13 cellular contexts compared by ENCODE assay signal in the genomic region with DNA sequence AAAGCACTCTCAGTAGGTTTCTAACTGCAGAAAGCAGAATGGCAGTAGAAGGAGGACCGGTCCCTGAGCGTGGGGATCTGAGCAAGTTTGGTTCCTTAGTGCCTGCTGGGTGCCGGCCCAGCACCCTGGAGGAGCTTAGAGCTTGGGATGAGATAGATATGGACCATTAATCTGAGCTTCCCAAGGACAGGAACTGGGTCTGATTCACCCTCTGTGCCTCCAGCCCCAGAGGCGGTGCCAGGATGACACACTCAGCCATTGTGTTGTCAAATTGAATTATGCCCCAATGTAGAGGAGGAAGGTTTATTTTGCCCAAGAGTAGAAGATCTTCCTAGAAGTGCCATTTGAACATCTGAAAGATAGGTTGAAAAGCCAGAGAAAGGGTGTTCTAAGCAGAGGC. TPM values are rescaled to one million over a fixed set of nuclear protein-coding genes. Genes with fewer than 3 reads are reported as not detected.
A peak's percentile ranks its signal among the peaks of the same experiment; 100 is the strongest.
DNase-seq lines count a peak whose midpoint lies in the region; ATAC-seq and TF ChIP-seq lines count a peak whose summit lies in the region.
"Had no signal": no experiment of that assay in that cellular context is flagged by ENCODE, and none has a peak within 500 bp of the region (broad histone marks: within the 10 kb centered on the region; RNA-seq: fewer than 3 reads in every experiment).

No MANE protein-coding gene starts in this region.

- H3K9ac ChIP-seq in IMR-90 (ENCODE audit: low read depth, low read length) (no peak overlapping the region), mammary epithelial cell (ENCODE audit: insufficient read depth, low read length) (no peak overlapping the region), mesenchymal stem cell (ENCODE audit: low read length) (peak overlapping the region; percentile 15)

- H3K18ac ChIP-seq in IMR-90 (ENCODE audit: low read depth, low read length), result peak overlapping the region; percentile 33; the same call in 1 of the 2 replicates
- peak overlapping the region; percentile 1 to 54 for H3K18ac ChIP-seq in mesenchymal stem cell (ENCODE audit: low read depth in 1 of 2, low read length in 2 of 2)

- no peak for TF ChIP-seq RAD21 in IMR-90 (IDR thresholded peaks at IDR 0.05; ENCODE audit: low read length)

- H2BK120ac ChIP-seq in IMR-90 (ENCODE audit: low read depth, low read length) (no peak overlapping the region; the same call in 1 of the 2 replicates), mesenchymal stem cell (ENCODE audit: low read depth, low read length) (peak overlapping the region; percentile 83)

- H4K5ac ChIP-seq in IMR-90 (ENCODE audit: low read depth, low read length), result peak overlapping the region; percentile 43; the same call in 1 of the 2 replicates

- H3K4me3 ChIP-seq in AG10803 (ENCODE audit: low read length), result no peak overlapping the region
- H3K4me3 ChIP-seq in IMR-90 (ENCODE audit: insufficient read depth, low read depth, low read length), result no peak overlapping the region
- H3K4me3 ChIP-seq in mammary epithelial cell (replicated peaks in 1 of 3; ENCODE audit: insufficient read depth in 1 of 3, low read depth in 2 of 3, low read length in 3 of 3), result no peak overlapping the region
- H3K4me3 ChIP-seq in mesenchymal stem cell (ENCODE audit: insufficient read depth in 1 of 2, low read depth in 1 of 2, low read length in 2 of 2), result peak overlapping the region in 1 of 2 experiments; percentile 39
- H3K4me3 ChIP-seq: testis had no signal

- H3K36me3 ChIP-seq in IMR-90 (ENCODE audit: control insufficient read depth, insufficient read depth, low read length) (peaks cover 19% of the 10 kb centered on the region), mammary epithelial cell (ENCODE audit: insufficient read depth, low read length) (peaks cover 2% of the 10 kb centered on the region), mesenchymal stem cell (ENCODE audit: control insufficient read depth in 1 of 2, insufficient read depth in 2 of 2, low read depth in 1 of 2, low read length in 2 of 2) (peaks cover 0 to 21% of the 10 kb centered on the region in 2 experiments)

- H3K79me1 ChIP-seq in IMR-90 (ENCODE audit: low read depth in 1 of 2, low read length in 2 of 2) (peaks cover 17 to 58% of the 10 kb centered on the region in 2 experiments; a peak in 3 of 4 replicates), mesenchymal stem cell (replicated peaks; ENCODE audit: low read length, poor library complexity, severe bottlenecking) (peaks cover 2% of the 10 kb centered on the region)

- DNase-seq in AG10803 (ENCODE audit: low read depth), result peak; percentile 82
- DNase-seq in IMR-90, result peak; percentile 73
- DNase-seq in mammary epithelial cell, result peak; percentile 74
- peak; percentile 82 for DNase-seq in mesenchymal stem cell
- DNase-seq in stimulated activated CD4-positive, alpha-beta T cell treated with anti-CD3 and anti-CD28 coated beads, Interleukin-4, amount 100 ng/mL, for 1 hour, result no peak
- DNase-seq in D341Med (ENCODE audit: low spot score), result no peak
- DNase-seq: activated CD8-positive, alpha-beta T cell treated with anti-CD3 and anti-CD28 coated beads, Interleukin-2, amount 10 ng/mL, durations not matched to agents 7 days and 5 days; DMS 273 treated with DMSO at 0.1 percent for 48 hours; MV-4-11; testis had no signal

- peak overlapping the region in 1 of 2 experiments; percentile 49; a peak in 1 of 4 replicates for H4K8ac ChIP-seq in IMR-90 (ENCODE audit: low read depth in 2 of 2, low read length in 2 of 2)
- peak overlapping the region; percentile 91 for H4K8ac ChIP-seq in mesenchymal stem cell (ENCODE audit: low read length)

- H2AK9ac ChIP-seq in IMR-90 (replicated peaks; ENCODE audit: low read depth, low read length, poor library complexity), result no peak overlapping the region

- CTCF ChIA-PET in IMR-90 (lab: Yijun Ruan, JAX) (no interaction called here), mammary epithelial cell (lab: Charles Lee; ENCODE audit: low non-redundant PET) (interaction anchor here (0.5 kb wide), 1 partner anchor 17 kb away, joined by 4 read pairs; no protein-coding TSS in a partner anchor)

- H3K27me3 ChIP-seq in IMR-90 (ENCODE audit: control insufficient read depth, insufficient read depth, low read length) (no peaks in the 10 kb centered on the region), mammary epithelial cell (ENCODE audit: insufficient read depth, low read length) (no peaks in the 10 kb centered on the region), mesenchymal stem cell (ENCODE audit: control insufficient read depth in 1 of 2, insufficient read depth in 1 of 2, low read length in 2 of 2) (no peaks in the 10 kb centered on the region)
- H3K27me3 ChIP-seq: testis had no signal

- H2AFZ ChIP-seq in IMR-90 (replicated peaks; ENCODE audit: low read length, poor library complexity) (no peak overlapping the region), mammary epithelial cell (ENCODE audit: low read depth, low read length) (no peak overlapping the region), mesenchymal stem cell (ENCODE audit: low read depth, low read length) (no peak overlapping the region)

- peak overlapping the region in 1 of 2 experiments; percentile 2 for H2BK12ac ChIP-seq in mesenchymal stem cell (ENCODE audit: low read length in 2 of 2)

- H2BK20ac ChIP-seq in IMR-90 (ENCODE audit: low read depth, low read length), result no peak overlapping the region

- H3K14ac ChIP-seq in IMR-90 (replicated peaks; ENCODE audit: low read depth, low read length), result no peak overlapping the region; the same call in 1 of the 2 replicates
- no peak overlapping the region for H3K14ac ChIP-seq in mesenchymal stem cell (ENCODE audit: low read length in 2 of 2)

- H2BK15ac ChIP-seq in IMR-90 (ENCODE audit: low read depth, low read length) (no peak overlapping the region), mesenchymal stem cell (ENCODE audit: low read depth, poor library complexity, severe bottlenecking) (no peak overlapping the region)

- H3K4me1 ChIP-seq in IMR-90 (ENCODE audit: control insufficient read depth, insufficient read depth, low read length), result peaks cover 23% of the 10 kb centered on the region
- peaks cover 31% of the 10 kb centered on the region for H3K4me1 ChIP-seq in mammary epithelial cell (ENCODE audit: insufficient read depth, low read length)
- H3K4me1 ChIP-seq in mesenchymal stem cell (ENCODE audit: control insufficient read depth, insufficient read depth, low read depth, low read length), result peaks cover 37% of the 10 kb centered on the region

- dilution Hi-C loops in IMR-90 (cut with HindIII; ENCODE audit: low sequenced_read_pairs, unreplicated experiment) (no loop called here), mammary epithelial cell (cut with HindIII; ENCODE audit: low sequenced_read_pairs) (loop anchor here (5.0 to 10.0 kb wide), 2 partner anchors 33 to 101 kb away; a partner anchor contains a TSS)

- TF ChIP-seq CTCF in AG10803 (conservative IDR thresholded peaks at IDR 0.05; ENCODE audit: low read length), result no peak
- TF ChIP-seq CTCF in IMR-90 (conservative IDR thresholded peaks at IDR 0.05; ENCODE audit: low read depth, low read length), result no peak
- no peak for TF ChIP-seq CTCF in mammary epithelial cell (conservative IDR thresholded peaks at IDR 0.05 in 1 of 2, IDR thresholded peaks at IDR 0.05 in 1 of 2; ENCODE audit: extremely low read depth in 1 of 2, insufficient read depth in 1 of 2, low read depth in 1 of 2, low read length in 2 of 2)

- peaks cover 53% of the 10 kb centered on the region for H4K20me1 ChIP-seq in IMR-90 (ENCODE audit: insufficient read depth, low read length)
- no peaks in the 10 kb centered on the region for H4K20me1 ChIP-seq in mammary epithelial cell (ENCODE audit: insufficient read depth, low read length)

- ATAC-seq in IMR-90 (ENCODE audit: low read depth), result peak; percentile 35
- ATAC-seq in HG03565 (IDR thresholded peaks at IDR 0.05; ENCODE audit: unreplicated experiment), result no peak
- no peak for ATAC-seq in GM21381 (IDR thresholded peaks at IDR 0.05; ENCODE audit: unreplicated experiment)
- ATAC-seq: activated CD8-positive, alpha-beta T cell treated with anti-CD3 and anti-CD28 coated beads, Interleukin-2, amount 10 ng/mL, durations not matched to agents 7 days and 5 days; left lobe of liver had no signal

- POLR2A ChIA-PET in IMR-90 (lab: Charles Lee; ENCODE audit: unreplicated experiment), result no interaction called here

- WGBS in IMR-90 (ENCODE audit: extremely low coverage in 2 of 2, insufficient read length in 1 of 2), 2 experiments, result 100% methylated on average over 1 of the region's 4 CpGs; no CpG with 5 or more reads in 1 of the 2 experiments
- 77% methylated on average over 4 of the region's 4 CpGs for whole genome bisulfite sequencing in mammary epithelial cell (ENCODE audit: low coverage, missing lambda C conversion rate)
- WGBS in mesenchymal stem cell, result 54% methylated on average over 4 of the region's 4 CpGs

- in situ Hi-C loops in IMR-90 (cut with MboI; ENCODE audit: low sequenced_read_pairs), result no loop called here
- in situ Hi-C loops in mammary epithelial cell (cut with MboI; ENCODE audit: low sequenced_read_pairs in 2 of 2), result no loop called here

- intact Hi-C loops in IMR-90 (cut with micrococcal nuclease), result no loop called here
- intact Hi-C loops in mammary epithelial cell (cut with micrococcal nuclease), result no loop called here

- H3K27ac ChIP-seq in IMR-90 (ENCODE audit: insufficient read depth, low read length), result peak overlapping the region; percentile 34
- no peak overlapping the region for H3K27ac ChIP-seq in mammary epithelial cell (ENCODE audit: insufficient read depth, low read depth, low read length)
- peak overlapping the region; percentile 80 for H3K27ac ChIP-seq in mesenchymal stem cell (ENCODE audit: low read length, poor library complexity, severe bottlenecking)

- TF ChIP-seq POLR2A in IMR-90 (IDR thresholded peaks at IDR 0.05; ENCODE audit: low read depth, low read length), result no peak

- H3K56ac ChIP-seq in IMR-90 (ENCODE audit: extremely low read depth, insufficient read depth, low read length), result no peak overlapping the region

- H3K9me3 ChIP-seq in IMR-90 (ENCODE audit: control insufficient read depth, insufficient read depth, low read length) (no peaks in the 10 kb centered on the region), mammary epithelial cell (replicated peaks; ENCODE audit: insufficient read depth, low read length) (no peaks in the 10 kb centered on the region), mesenchymal stem cell (ENCODE audit: control insufficient read depth, low read length) (no peaks in the 10 kb centered on the region)
- H3K9me3 ChIP-seq: testis had no signal

- H2AK5ac ChIP-seq in IMR-90 (ENCODE audit: low read depth, low read length) (peak overlapping the region; percentile 35; the same call in 1 of the 2 replicates), mesenchymal stem cell (ENCODE audit: low read length, severe bottlenecking) (peak overlapping the region; percentile 57)

- H4K91ac ChIP-seq in IMR-90 (ENCODE audit: insufficient read depth, low read depth, low read length) (peak overlapping the region; percentile 61; the same call in 1 of the 2 replicates), mesenchymal stem cell (ENCODE audit: low read length) (peak overlapping the region; percentile 39)

- H3K4ac ChIP-seq in IMR-90 (ENCODE audit: low read depth, low read length) (peak overlapping the region; percentile 34), mesenchymal stem cell (ENCODE audit: low read depth in 1 of 2, low read length in 2 of 2) (peak overlapping the region; percentile 2 to 30)

- H3K4me2 ChIP-seq in IMR-90 (ENCODE audit: low read depth, low read length) (peak overlapping the region; percentile 64), mammary epithelial cell (ENCODE audit: insufficient read depth, low read depth, low read length) (peak overlapping the region; percentile 22), mesenchymal stem cell (ENCODE audit: low read length, poor library complexity, severe bottlenecking) (peak overlapping the region; percentile 35)

- H3K23ac ChIP-seq in IMR-90 (ENCODE audit: low read depth, low read length), result peak overlapping the region; percentile 67; the same call in 1 of the 2 replicates
- peak overlapping the region in 1 of 2 experiments; percentile 27 for H3K23ac ChIP-seq in mesenchymal stem cell (ENCODE audit: low read length in 2 of 2)

- BruUV-seq in IMR-90 (replicated peaks; lab: Mats Ljungman, UMichigan) (no TSS peak), mammary epithelial cell (replicated peaks; lab: Mats Ljungman, UMichigan) (no TSS peak)

- H2BK5ac ChIP-seq in IMR-90 (ENCODE audit: low read depth, low read length, poor library complexity, severe bottlenecking), result peak overlapping the region; percentile 43
- no peak overlapping the region for H2BK5ac ChIP-seq in mesenchymal stem cell (ENCODE audit: low read depth, low read length, poor library complexity, severe bottlenecking)

- H3K9me1 ChIP-seq in IMR-90 (ENCODE audit: insufficient read depth, low read length), result peaks cover 18% of the 10 kb centered on the region

- H3K79me2 ChIP-seq in mammary epithelial cell (ENCODE audit: insufficient read depth, low read length), result peaks cover 92% of the 10 kb centered on the region

RNA-seq across cellular contexts. Expression of a gene that starts 4.3 kb away (rescaled TPM):
- 35.6 and 37.6 TPM in 2 replicates for total RNA-seq in IMR-90 (2012; rRNA removed)
- polyA plus RNA-seq in IMR-90 (2012; rRNA removed), result 72.3 and 81.6 TPM in 2 replicates
- 45.0 and 67.7 TPM in 2 replicates for polyA plus RNA-seq in IMR-90 (2012; cell fraction: cytosol; rRNA removed)
- polyA plus RNA-seq in IMR-90 (2012; cell fraction: nucleus; rRNA removed; ENCODE audit: low replicate concordance), result 104 and 165 TPM in 2 replicates
- total RNA-seq in mammary epithelial cell, result 10 to 100 TPM; 30.0 to 62.9 TPM
- polyA plus RNA-seq in mammary epithelial cell, result 26.3 TPM
- 39.8 TPM for polyA minus RNA-seq in mammary epithelial cell
- 47.1 TPM for polyA plus RNA-seq in mesenchymal stem cell (2013, experiment 1 of 2)
- polyA plus RNA-seq in mesenchymal stem cell (2013, experiment 2 of 2), result 47.2 TPM

RNA-seq across cellular contexts. Expression of a gene that starts 19.7 kb away (rescaled TPM):
- total RNA-seq in IMR-90 (2012; rRNA removed) (71.2 and 74.4 TPM in 2 replicates), mammary epithelial cell (100 to 1,000 TPM in 1 of 2 donors, 10 to 100 TPM in 1; 47.8 to 127 TPM)
- polyA plus RNA-seq in IMR-90 (2012; rRNA removed) (148 and 165 TPM in 2 replicates), mammary epithelial cell (145 TPM)
- 129 and 158 TPM in 2 replicates for polyA plus RNA-seq in IMR-90 (2012; cell fraction: cytosol; rRNA removed)
- 168 and 358 TPM in 2 replicates for polyA plus RNA-seq in IMR-90 (2012; cell fraction: nucleus; rRNA removed; ENCODE audit: low replicate concordance)
- 192 TPM for polyA minus RNA-seq in mammary epithelial cell
- polyA plus RNA-seq in mesenchymal stem cell (2013, experiment 1 of 2), result 28.1 TPM
- polyA plus RNA-seq in mesenchymal stem cell (2013, experiment 2 of 2), result 27.9 TPM

Comparison
In these comparisons a context has a peak if more than half of its experiments do, and no peak if none do; other contexts are left out.
1. DNase-seq: peak in AG10803 (single experiment), IMR-90 (single experiment), mammary epithelial cell (single experiment) and mesenchymal stem cell (single experiment); none in stimulated activated CD4-positive, alpha-beta T cell treated with anti-CD3 and anti-CD28 coated beads, Interleukin-4, amount 100 ng/mL, for 1 hour (single experiment) and D341Med (single experiment).
2. Peak in every context shown above with its lines, with median percentiles within 50 percentile points of each other: H3K4me2 ChIP-seq.